ENCODE assay signal across 9 cellular contexts in genomic region chr16:88773812-88774291, GRCh38. TPM values are rescaled to one million over a fixed set of nuclear protein-coding genes. Genes with fewer than 3 reads are reported as not detected.
DNase-seq lines count a peak whose midpoint lies in the region; ATAC-seq, FAIRE-seq and TF ChIP-seq lines count a peak whose summit lies in the region.
"Had no signal": no experiment of that assay in that cellular context is flagged by ENCODE, and none has a peak within 500 bp of the region (broad histone marks: within the 10 kb centered on the region; RNA-seq: fewer than 3 reads in every experiment).

No MANE protein-coding gene starts in this region.

- no peaks in the 10 kb centered on the region for H3K36me3 ChIP-seq in right lobe of liver
- H3K36me3 ChIP-seq in HepG2 (replicated peaks in 1 of 2; ENCODE audit: control insufficient read depth in 1 of 2, insufficient read depth in 2 of 2, low read length in 2 of 2), result peaks cover 2 to 6% of the 10 kb centered on the region in 2 experiments; a peak in 2 of 5 replicates
- no peaks in the 10 kb centered on the region for H3K36me3 ChIP-seq in astrocyte (ENCODE audit: insufficient read depth, low read length)
- no peaks in the 10 kb centered on the region for H3K36me3 ChIP-seq in H7 (replicated peaks; ENCODE audit: control insufficient read depth, insufficient read depth, low read length)

- no peaks in the 10 kb centered on the region for H3K9me3 ChIP-seq in right lobe of liver
- H3K9me3 ChIP-seq in HepG2 (ENCODE audit: low read length), result no peaks in the 10 kb centered on the region
- H3K9me3 ChIP-seq in astrocyte (ENCODE audit: insufficient read depth, low read depth, low read length), result no peaks in the 10 kb centered on the region

- H3K4me3 Mint-ChIP-seq in astrocyte (ENCODE audit: unreplicated experiment), result no peak overlapping the region

- H3K9me3 Mint-ChIP-seq in astrocyte (ENCODE audit: unreplicated experiment), result no peaks in the 10 kb centered on the region
- H3K9me3 Mint-ChIP-seq: CD4-positive, CD25-positive, alpha-beta regulatory T cell had no signal

- no peak overlapping the region for H3K9ac ChIP-seq in HepG2 (ENCODE audit: insufficient read depth, low read depth, low read length)
- peak overlapping the region; percentile 63 for H3K9ac ChIP-seq in astrocyte (ENCODE audit: low read length)

- 60% methylated on average over 5 of the region's 12 CpGs for whole genome bisulfite sequencing in right lobe of liver (ENCODE audit: insufficient coverage, low coverage, low lambda C conversion rate, missing lambda C conversion rate)
- 89% methylated on average over 12 of the region's 12 CpGs for WGBS in HepG2 (ENCODE audit: low lambda C conversion rate)

- FAIRE-seq in HepG2 (lab: Jason Lieb, UNC) (no peak), astrocyte (lab: Jason Lieb, UNC) (no peak)

- no peak overlapping the region for H3K27ac Mint-ChIP-seq in astrocyte (ENCODE audit: unreplicated experiment)
- H3K27ac Mint-ChIP-seq: CD4-positive, CD25-positive, alpha-beta regulatory T cell had no signal

- H3K4me1 Mint-ChIP-seq in astrocyte (ENCODE audit: low read depth, unreplicated experiment), result peaks cover 38% of the 10 kb centered on the region

- CTCF ChIA-PET in HepG2 (lab: Yijun Ruan, JAX; ENCODE audit: low intra/inter-chr PET ratio, low total read pairs), result no interaction called here

- in situ Hi-C loops in HepG2 (cut with HindIII; ENCODE audit: extremely low pct_ligation_motif_present, low pct_unique_long_range_greater_than_20kb), result no loop called here

- no peak for TF ChIP-seq CTCF in right lobe of liver (IDR thresholded peaks at IDR 0.05)
- TF ChIP-seq CTCF in HepG2 (CRISPR knock-in tag; IDR thresholded peaks at IDR 0.05), result no peak
- no peak for TF ChIP-seq CTCF in astrocyte (IDR thresholded peaks at IDR 0.05; ENCODE audit: insufficient read depth, low read depth, low read length)

- intact Hi-C loops in right lobe of liver (cut with DNase I), result no loop called here
- intact Hi-C loops in HepG2 (cut with micrococcal nuclease; ENCODE audit: unreplicated experiment), result no loop called here

- TF ChIP-seq POLR2A in right lobe of liver (IDR thresholded peaks at IDR 0.05) (no peak), HepG2 (IDR thresholded peaks at IDR 0.05; ENCODE audit: insufficient read depth in 1 of 2, low read depth in 2 of 2, low read length in 2 of 2) (no peak)

- H3K4me2 ChIP-seq in HepG2 (ENCODE audit: low read depth, low read length) (no peak overlapping the region), astrocyte (ENCODE audit: low read length) (peak overlapping the region; percentile 71)

- H3K4me1 ChIP-seq in right lobe of liver (peaks cover 0 to 8% (median 0%) of the 10 kb centered on the region in 4 donors), HepG2 (ENCODE audit: insufficient read depth, low read length) (peaks cover 36% of the 10 kb centered on the region), astrocyte (ENCODE audit: insufficient read depth, low read length) (peaks cover 58% of the 10 kb centered on the region)

- H3K27ac ChIP-seq in right lobe of liver, result no peak overlapping the region
- no peak overlapping the region for H3K27ac ChIP-seq in HepG2 (ENCODE audit: extremely low read length, insufficient read depth, low read length)
- H3K27ac ChIP-seq in astrocyte (ENCODE audit: low read depth, low read length), result peak overlapping the region; percentile 64

- H3K4me3 ChIP-seq in right lobe of liver, result no peak overlapping the region
- H3K4me3 ChIP-seq in HepG2 (replicated peaks in 1 of 3; ENCODE audit: insufficient read depth in 1 of 3, low read depth in 2 of 3, low read length in 3 of 3), result no peak overlapping the region
- no peak overlapping the region for H3K4me3 ChIP-seq in astrocyte (ENCODE audit: insufficient read depth, low read depth, low read length)
- no peak overlapping the region for H3K4me3 ChIP-seq in H7 (ENCODE audit: insufficient read depth, low read depth, low read length)

- H3K27me3 Mint-ChIP-seq in astrocyte (ENCODE audit: low read depth, unreplicated experiment), result no peaks in the 10 kb centered on the region
- H3K27me3 Mint-ChIP-seq: CD4-positive, CD25-positive, alpha-beta regulatory T cell had no signal

- TF ChIP-seq EP300 in HepG2 (IDR thresholded peaks at IDR 0.05; ENCODE audit: low read depth in 2 of 2, low read length in 2 of 2) (no peak), HepG2 (CRISPR knock-in tag; IDR thresholded peaks at IDR 0.05; ENCODE audit: borderline replicate concordance) (no peak)

- no peak overlapping the region for H2AFZ ChIP-seq in HepG2 (ENCODE audit: low read length)
- H2AFZ ChIP-seq in astrocyte (ENCODE audit: low read depth, low read length), result no peak overlapping the region

- BruUV-seq in HepG2 (replicated peaks; lab: Mats Ljungman, UMichigan), result no TSS peak

- H3K27me3 ChIP-seq in right lobe of liver, result no peaks in the 10 kb centered on the region
- no peaks in the 10 kb centered on the region for H3K27me3 ChIP-seq in HepG2 (ENCODE audit: control insufficient read depth in 1 of 2, insufficient read depth in 2 of 2, low read length in 2 of 2)
- H3K27me3 ChIP-seq in astrocyte (ENCODE audit: insufficient read depth, low read length), result no peaks in the 10 kb centered on the region
- H3K27me3 ChIP-seq in H7 (ENCODE audit: control insufficient read depth, insufficient read depth, low read length), result no peaks in the 10 kb centered on the region

- H3K79me2 ChIP-seq in HepG2 (ENCODE audit: insufficient read depth, low read length) (peaks cover 38% of the 10 kb centered on the region), astrocyte (ENCODE audit: insufficient read depth, low read length) (peaks cover 92% of the 10 kb centered on the region)

- POLR2A ChIA-PET in HepG2 (lab: Yijun Ruan, JAX), result interaction anchor here (1.0 to 2.2 kb wide), 4 partner anchors 10 to 15 kb away, joined by 4 to 10 read pairs (median 5); partner anchors contain the start of gene PIEZO1

- peak; percentile 26 to 67 (median 45) for ATAC-seq in right lobe of liver
- no peak for ATAC-seq in HepG2
- no peak for ATAC-seq in HG02763 (IDR thresholded peaks at IDR 0.05; ENCODE audit: unreplicated experiment)
- ATAC-seq in GM19452 (IDR thresholded peaks at IDR 0.05; ENCODE audit: unreplicated experiment), result no peak

- no peak for TF ChIP-seq RAD21 in HepG2 (CRISPR knock-in tag; IDR thresholded peaks at IDR 0.05)

- peaks cover 14% of the 10 kb centered on the region; the same call in 1 of the 2 replicates for H4K20me1 ChIP-seq in HepG2 (ENCODE audit: insufficient read depth, low read length)
- peaks cover 96% of the 10 kb centered on the region for H4K20me1 ChIP-seq in astrocyte (ENCODE audit: insufficient read depth, low read length)

- DNase-seq in right lobe of liver (peak in 1 of 3 donors; percentile 61), HepG2 (ENCODE audit: low spot score) (no peak), astrocyte (ENCODE audit: low read depth) (peak; percentile 52), kidney tubule cell (ENCODE audit: low spot score) (peak; percentile 82), NCI-H1436 treated with DMSO at 0.1 percent for 48 hours (lab: John Stamatoyannopoulos, UW) (no peak), H7 (no peak)
- DNase-seq: CD4-positive, CD25-positive, alpha-beta regulatory T cell had no signal

- peaks cover 2% of the 10 kb centered on the region for H3K36me3 Mint-ChIP-seq in astrocyte (ENCODE audit: low read depth, unreplicated experiment)
- H3K36me3 Mint-ChIP-seq: CD4-positive, CD25-positive, alpha-beta regulatory T cell had no signal

RNA-seq across cellular contexts. Expression of gene PIEZO1, which starts 11.2 kb away (rescaled TPM):
- total RNA-seq in right lobe of liver (10 to 100 TPM; 48.9 to 91.9 (median 64.4) TPM), HepG2 (2016; rRNA removed; fragmentation: Illumina TruSeq; extraction: Trizol) (32.5 and 85.0 TPM in 2 replicates), astrocyte (239 and 247 TPM in 2 replicates)
- 42.1 and 42.4 TPM in 2 replicates for total RNA-seq in HepG2 (2016; cell fraction: cytosol; rRNA removed; fragmentation: Illumina TruSeq; extraction: Trizol; ENCODE audit: low read depth)
- 27.7 and 89.8 TPM in 2 replicates for total RNA-seq in HepG2 (2016; cell fraction: insoluble cytoplasmic fraction; rRNA removed; fragmentation: Illumina TruSeq; extraction: Trizol)
- total RNA-seq in HepG2 (2016; cell fraction: membrane; rRNA removed; fragmentation: Illumina TruSeq; extraction: Trizol), result 37.0 TPM in 2 replicates
- 117 and 146 TPM in 2 replicates for total RNA-seq in HepG2 (2016; cell fraction: nucleus; rRNA removed; fragmentation: Illumina TruSeq; extraction: Trizol)
- polyA plus RNA-seq in HepG2 (2011; rRNA removed), result 67.9 and 93.5 TPM in 2 replicates
- polyA plus RNA-seq in HepG2 (2011; cell fraction: cytosol; rRNA removed), result 42.8 and 69.2 TPM in 2 replicates
- 643 and 860 TPM in 2 replicates for polyA plus RNA-seq in HepG2 (2011; cell fraction: nucleus; rRNA removed)
- polyA plus RNA-seq in HepG2 (2012), result 52.4 and 78.3 TPM in 2 replicates
- 12.7 and 13.6 TPM in 2 replicates for polyA plus RNA-seq in HepG2 (2016; cell fraction: cytosol; fragmentation: Illumina TruSeq; extraction: Trizol; ENCODE audit: low read depth)
- 33.4 and 36.7 TPM in 2 replicates for polyA plus RNA-seq in HepG2 (2016; cell fraction: insoluble cytoplasmic fraction; fragmentation: Illumina TruSeq; extraction: Trizol; ENCODE audit: low read depth)
- 20.6 and 22.7 TPM in 2 replicates for polyA plus RNA-seq in HepG2 (2016; cell fraction: membrane; fragmentation: Illumina TruSeq; extraction: Trizol; ENCODE audit: low read depth)
- polyA plus RNA-seq in HepG2 (2016; cell fraction: nucleus; fragmentation: Illumina TruSeq; extraction: Trizol; ENCODE audit: insufficient read depth, low read depth), result 296 and 336 TPM in 2 replicates
- 101 and 184 TPM in 2 replicates for polyA minus RNA-seq in HepG2 (2011; rRNA and poly(A)+ RNA removed; ENCODE audit: low replicate concordance)
- polyA minus RNA-seq in HepG2 (2011; cell fraction: cytosol; rRNA and poly(A)+ RNA removed), result 44.8 and 52.9 TPM in 2 replicates
- polyA minus RNA-seq in HepG2 (2011; cell fraction: nucleus; rRNA and poly(A)+ RNA removed), result 89.5 and 109 TPM in 2 replicates
- 60.0 and 86.8 TPM in 2 replicates for total RNA-seq in H7 (2014; rRNA removed; shearing (Covaris generic))

RNA-seq across cellular contexts. Expression of gene CDT1, which starts 29.7 kb away (rescaled TPM):
- 1 to 10 TPM in 2 of 6 experiments, under 1 TPM in 4; 0.22 to 9.6 (median 0.42) TPM for total RNA-seq in right lobe of liver
- 16.5 and 23.1 TPM in 2 replicates for total RNA-seq in HepG2 (2016; rRNA removed; fragmentation: Illumina TruSeq; extraction: Trizol)
- 14.3 and 18.2 TPM in 2 replicates for total RNA-seq in HepG2 (2016; cell fraction: cytosol; rRNA removed; fragmentation: Illumina TruSeq; extraction: Trizol; ENCODE audit: low read depth)
- total RNA-seq in HepG2 (2016; cell fraction: insoluble cytoplasmic fraction; rRNA removed; fragmentation: Illumina TruSeq; extraction: Trizol), result 15.0 and 21.7 TPM in 2 replicates
- total RNA-seq in HepG2 (2016; cell fraction: membrane; rRNA removed; fragmentation: Illumina TruSeq; extraction: Trizol), result 30.9 and 31.0 TPM in 2 replicates
- total RNA-seq in HepG2 (2016; cell fraction: nucleus; rRNA removed; fragmentation: Illumina TruSeq; extraction: Trizol), result 12.6 and 18.8 TPM in 2 replicates
- 17.9 and 23.8 TPM in 2 replicates for polyA plus RNA-seq in HepG2 (2011; rRNA removed)
- polyA plus RNA-seq in HepG2 (2011; cell fraction: cytosol; rRNA removed), result 15.0 and 37.3 TPM in 2 replicates
- polyA plus RNA-seq in HepG2 (2011; cell fraction: nucleus; rRNA removed), result 29.6 and 46.8 TPM in 2 replicates
- polyA plus RNA-seq in HepG2 (2012), result 13.5 and 17.6 TPM in 2 replicates
- 18.5 and 24.2 TPM in 2 replicates for polyA plus RNA-seq in HepG2 (2016; cell fraction: cytosol; fragmentation: Illumina TruSeq; extraction: Trizol; ENCODE audit: low read depth)
- 22.4 and 29.0 TPM in 2 replicates for polyA plus RNA-seq in HepG2 (2016; cell fraction: insoluble cytoplasmic fraction; fragmentation: Illumina TruSeq; extraction: Trizol; ENCODE audit: low read depth)
- 25.4 and 37.1 TPM in 2 replicates for polyA plus RNA-seq in HepG2 (2016; cell fraction: membrane; fragmentation: Illumina TruSeq; extraction: Trizol; ENCODE audit: low read depth)
- 34.6 and 39.8 TPM in 2 replicates for polyA plus RNA-seq in HepG2 (2016; cell fraction: nucleus; fragmentation: Illumina TruSeq; extraction: Trizol; ENCODE audit: insufficient read depth, low read depth)
- polyA minus RNA-seq in HepG2 (2011; rRNA and poly(A)+ RNA removed; ENCODE audit: low replicate concordance), result 25.0 and 71.0 TPM in 2 replicates
- polyA minus RNA-seq in HepG2 (2011; cell fraction: cytosol; rRNA and poly(A)+ RNA removed), result 28.6 and 52.8 TPM in 2 replicates
- polyA minus RNA-seq in HepG2 (2011; cell fraction: nucleus; rRNA and poly(A)+ RNA removed), result 6.7 and 8.8 TPM in 2 replicates
- total RNA-seq in astrocyte, result 3.7 and 4.7 TPM in 2 replicates
- 120 and 176 TPM in 2 replicates for total RNA-seq in H7 (2014; rRNA removed; shearing (Covaris generic))

RNA-seq across cellular contexts. Expression of gene APRT, which starts 37.9 kb away (rescaled TPM):
- 100 to 1,000 TPM in 2 of 6 experiments, 10 to 100 TPM in 4; 61.4 to 120 (median 74.1) TPM for total RNA-seq in right lobe of liver
- total RNA-seq in HepG2 (2016; rRNA removed; fragmentation: Illumina TruSeq; extraction: Trizol), result 242 and 274 TPM in 2 replicates
- total RNA-seq in HepG2 (2016; cell fraction: cytosol; rRNA removed; fragmentation: Illumina TruSeq; extraction: Trizol; ENCODE audit: low read depth), result 163 and 167 TPM in 2 replicates
- 238 and 275 TPM in 2 replicates for total RNA-seq in HepG2 (2016; cell fraction: insoluble cytoplasmic fraction; rRNA removed; fragmentation: Illumina TruSeq; extraction: Trizol)
- total RNA-seq in HepG2 (2016; cell fraction: membrane; rRNA removed; fragmentation: Illumina TruSeq; extraction: Trizol), result 188 and 208 TPM in 2 replicates
- 99.7 and 110 TPM in 2 replicates for total RNA-seq in HepG2 (2016; cell fraction: nucleus; rRNA removed; fragmentation: Illumina TruSeq; extraction: Trizol)
- polyA plus RNA-seq in HepG2 (2011; rRNA removed), result 155 and 210 TPM in 2 replicates
- polyA plus RNA-seq in HepG2 (2011; cell fraction: cytosol; rRNA removed), result 94.2 and 153 TPM in 2 replicates
- 101 and 126 TPM in 2 replicates for polyA plus RNA-seq in HepG2 (2011; cell fraction: nucleus; rRNA removed)
- polyA plus RNA-seq in HepG2 (2012), result 136 and 175 TPM in 2 replicates
- polyA plus RNA-seq in HepG2 (2016; cell fraction: cytosol; fragmentation: Illumina TruSeq; extraction: Trizol; ENCODE audit: low read depth), result 172 and 184 TPM in 2 replicates
- 339 and 349 TPM in 2 replicates for polyA plus RNA-seq in HepG2 (2016; cell fraction: insoluble cytoplasmic fraction; fragmentation: Illumina TruSeq; extraction: Trizol; ENCODE audit: low read depth)
- 196 and 203 TPM in 2 replicates for polyA plus RNA-seq in HepG2 (2016; cell fraction: membrane; fragmentation: Illumina TruSeq; extraction: Trizol; ENCODE audit: low read depth)
- polyA plus RNA-seq in HepG2 (2016; cell fraction: nucleus; fragmentation: Illumina TruSeq; extraction: Trizol; ENCODE audit: insufficient read depth, low read depth), result 192 and 201 TPM in 2 replicates
- polyA minus RNA-seq in HepG2 (2011; rRNA and poly(A)+ RNA removed; ENCODE audit: low replicate concordance), result 83.2 and 86.7 TPM in 2 replicates
- 75.3 and 84.8 TPM in 2 replicates for polyA minus RNA-seq in HepG2 (2011; cell fraction: cytosol; rRNA and poly(A)+ RNA removed)
- 35.7 and 49.8 TPM in 2 replicates for polyA minus RNA-seq in HepG2 (2011; cell fraction: nucleus; rRNA and poly(A)+ RNA removed)
- total RNA-seq in astrocyte, result 132 and 143 TPM in 2 replicates
- total RNA-seq in H7 (2014; rRNA removed; shearing (Covaris generic)), result 526 and 633 TPM in 2 replicates

Comparison
In these comparisons a context has a peak if more than half of its experiments do, and no peak if none do; other contexts are left out.
1. ATAC-seq: peak in right lobe of liver (4 of 4); none in HepG2 (single experiment), HG02763 (single experiment) and GM19452 (single experiment).
2. DNase-seq: peak in astrocyte (single experiment) and kidney tubule cell (single experiment); none in HepG2 (single experiment), NCI-H1436 treated with DMSO at 0.1 percent for 48 hours (single experiment) and H7 (single experiment).